11 cellular contexts compared by ENCODE assay signal in genomic region chr1:91864017-91864700, GRCh38. TPM values are rescaled to one million over a fixed set of nuclear protein-coding genes. Genes with fewer than 3 reads are reported as not detected.
A peak's percentile ranks its signal among the peaks of the same experiment; 100 is the strongest.
DNase-seq lines count a peak whose midpoint lies in the region; ATAC-seq and TF ChIP-seq lines count a peak whose summit lies in the region.
"Had no signal": no experiment of that assay in that cellular context is flagged by ENCODE, and none has a peak within 500 bp of the region (broad histone marks: within the 10 kb centered on the region; RNA-seq: fewer than 3 reads in every experiment).

No MANE protein-coding gene starts in this region.

- CTCF ChIA-PET in activated CD4-positive, alpha-beta T cell treated with anti-CD3 and anti-CD28 coated beads, Interleukin-2, amount 10 ng/mL, durations not matched to agents 7 days and 5 days (lab: Charles Lee) = interaction anchor here (0.8 kb wide), 1 partner anchor 10 kb away, joined by 3 read pairs; no protein-coding TSS in a partner anchor

- no peak overlapping the region for H3K27ac Mint-ChIP-seq in activated CD4-positive, alpha-beta T cell treated with anti-CD3 and anti-CD28 coated beads, Interleukin-2, amount 10 ng/mL, durations not matched to agents 7 days and 5 days
- H3K27ac Mint-ChIP-seq: CD4-positive, CD25-positive, alpha-beta regulatory T cell; nephron progenitor cell had no signal

- H3K4me2 ChIP-seq in BLaER1 treated with 17β-estradiol and CSF1 and Interleukin-3, amounts not matched to agents 10 nM and 100 nM = peak overlapping the region; percentile 21 to 72 (median 53)

- no peaks in the 10 kb centered on the region for H4K20me1 ChIP-seq in BLaER1 treated with 17β-estradiol and CSF1 and Interleukin-3, amounts not matched to agents 10 nM and 100 nM

- no peak overlapping the region for H3K4me3 ChIP-seq in BLaER1 treated with 17β-estradiol and CSF1 and Interleukin-3, amounts not matched to agents 10 nM and 100 nM
- no peak overlapping the region for H3K4me3 ChIP-seq in coronary artery
- H3K4me3 ChIP-seq in muscle layer of colon (ENCODE audit: low read depth in 1 of 2, low read length in 2 of 2) = peak overlapping the region in 1 of 2 donors; percentile 32

- peaks cover 5% of the 10 kb centered on the region for H3K36me3 Mint-ChIP-seq in activated CD4-positive, alpha-beta T cell treated with anti-CD3 and anti-CD28 coated beads, Interleukin-2, amount 10 ng/mL, durations not matched to agents 7 days and 5 days (ENCODE audit: low read depth)

- no peak overlapping the region for H3K27ac ChIP-seq in BLaER1 treated with 17β-estradiol and CSF1 and Interleukin-3, amounts not matched to agents 10 nM and 100 nM
- H3K27ac ChIP-seq in coronary artery (peak overlapping the region in 1 of 2 donors; percentile 2), muscle layer of colon (ENCODE audit: low read depth, low read length) (peak overlapping the region; percentile 41)

- DNase-seq in NCI-H2227 treated with DMSO at 0.1 percent for 48 hours (lab: John Stamatoyannopoulos, UW) = peak; percentile 17
- peak; percentile 35 for DNase-seq in coronary artery (ENCODE audit: low spot score)
- no peak for DNase-seq in activated CD4-positive, alpha-beta T cell treated with anti-CD3 and anti-CD28 coated beads, Interleukin-2, amount 10 ng/mL, durations not matched to agents 7 days and 5 days
- DNase-seq in stimulated activated CD4-positive, alpha-beta T cell treated with anti-CD3 and anti-CD28 coated beads, Interleukin-1b, Interleukin-23, amount 100 ng/mL, for 48 hours = no peak
- DNase-seq: activated CD4-positive, CD25-positive, alpha-beta regulatory T cell; CD4-positive, CD25-positive, alpha-beta regulatory T cell; nephron progenitor cell had no signal

- TF ChIP-seq CTCF in coronary artery (IDR thresholded peaks at IDR 0.05) = no peak

- H3K4me1 ChIP-seq in BLaER1 treated with 17β-estradiol and CSF1 and Interleukin-3, amounts not matched to agents 10 nM and 100 nM = peaks cover 11 to 24% (median 19%) of the 10 kb centered on the region in 10 experiments
- peaks cover 32% of the 10 kb centered on the region for H3K4me1 ChIP-seq in muscle layer of colon (ENCODE audit: insufficient read depth, low read length)

- H3K9ac ChIP-seq in BLaER1 treated with 17β-estradiol and CSF1 and Interleukin-3, amounts not matched to agents 10 nM and 100 nM = 0 out of 22 replicates have a peak overlapping the region, but pooled peaks of 1 of the 11 experiments have one; percentile 34
- H3K9ac ChIP-seq in muscle layer of colon (ENCODE audit: low read length) = no peak overlapping the region

- no peaks in the 10 kb centered on the region for H3K9me3 Mint-ChIP-seq in activated CD4-positive, alpha-beta T cell treated with anti-CD3 and anti-CD28 coated beads, Interleukin-2, amount 10 ng/mL, durations not matched to agents 7 days and 5 days
- H3K9me3 Mint-ChIP-seq: CD4-positive, CD25-positive, alpha-beta regulatory T cell; nephron progenitor cell had no signal

- H3K9me3 ChIP-seq in BLaER1 treated with 17β-estradiol and CSF1 and Interleukin-3, amounts not matched to agents 10 nM and 100 nM (replicated peaks in 1 of 11) = no peaks in the 10 kb centered on the region
- no peaks in the 10 kb centered on the region for H3K9me3 ChIP-seq in muscle layer of colon (ENCODE audit: low read length)

- H3K27me3 Mint-ChIP-seq in activated CD4-positive, alpha-beta T cell treated with anti-CD3 and anti-CD28 coated beads, Interleukin-2, amount 10 ng/mL, durations not matched to agents 7 days and 5 days = no peaks in the 10 kb centered on the region
- H3K27me3 Mint-ChIP-seq: CD4-positive, CD25-positive, alpha-beta regulatory T cell had no signal

- H3K36me3 ChIP-seq in BLaER1 treated with 17β-estradiol and CSF1 and Interleukin-3, amounts not matched to agents 10 nM and 100 nM = no peaks in the 10 kb centered on the region
- peaks cover 7% of the 10 kb centered on the region for H3K36me3 ChIP-seq in muscle layer of colon (ENCODE audit: insufficient read depth, low read length)

- ATAC-seq in GM19467 (IDR thresholded peaks at IDR 0.05; ENCODE audit: unreplicated experiment) (no peak), GM18867 (IDR thresholded peaks at IDR 0.05; ENCODE audit: unreplicated experiment) (no peak)

- H3K27me3 ChIP-seq in BLaER1 treated with 17β-estradiol and CSF1 and Interleukin-3, amounts not matched to agents 10 nM and 100 nM = no peaks in the 10 kb centered on the region
- H3K27me3 ChIP-seq in muscle layer of colon (ENCODE audit: control insufficient read depth in 1 of 2, insufficient read depth in 2 of 2, low read length in 2 of 2) = no peaks in the 10 kb centered on the region

- no peak overlapping the region for H3K4me3 Mint-ChIP-seq in activated CD4-positive, alpha-beta T cell treated with anti-CD3 and anti-CD28 coated beads, Interleukin-2, amount 10 ng/mL, durations not matched to agents 7 days and 5 days
- H3K4me3 Mint-ChIP-seq: CD4-positive, CD25-positive, alpha-beta regulatory T cell; nephron progenitor cell had no signal

- POLR2A ChIA-PET in activated CD4-positive, alpha-beta T cell treated with anti-CD3 and anti-CD28 coated beads, Interleukin-2, amount 10 ng/mL, durations not matched to agents 7 days and 5 days (lab: Charles Lee) = interaction anchor here (0.6 kb wide), 2 partner anchors 100 to 111 kb away, joined by 3 to 6 read pairs; no protein-coding TSS in a partner anchor

- H3K4me1 Mint-ChIP-seq in activated CD4-positive, alpha-beta T cell treated with anti-CD3 and anti-CD28 coated beads, Interleukin-2, amount 10 ng/mL, durations not matched to agents 7 days and 5 days = peaks cover 8% of the 10 kb centered on the region

RNA-seq across cellular contexts. Expression of gene TGFBR3, which starts 21.8 kb away (rescaled TPM):
- 10 to 100 TPM; 12.9 to 13.0 TPM for total RNA-seq in activated CD4-positive, alpha-beta T cell treated with anti-CD3 and anti-CD28 coated beads, Interleukin-2, amount 10 ng/mL, durations not matched to agents 7 days and 5 days

Comparison
In these comparisons a context has a peak if more than half of its experiments do, and no peak if none do; other contexts are left out.
1. DNase-seq: peak in NCI-H2227 treated with DMSO at 0.1 percent for 48 hours (single experiment) and coronary artery (single experiment); none in activated CD4-positive, alpha-beta T cell treated with anti-CD3 and anti-CD28 coated beads, Interleukin-2, amount 10 ng/mL, durations not matched to agents 7 days and 5 days (single experiment) and stimulated activated CD4-positive, alpha-beta T cell treated with anti-CD3 and anti-CD28 coated beads, Interleukin-1b, Interleukin-23, amount 100 ng/mL, for 48 hours (single experiment).